Comparison of ENCODE assay signal across 1 cellular context in the genomic region with DNA sequence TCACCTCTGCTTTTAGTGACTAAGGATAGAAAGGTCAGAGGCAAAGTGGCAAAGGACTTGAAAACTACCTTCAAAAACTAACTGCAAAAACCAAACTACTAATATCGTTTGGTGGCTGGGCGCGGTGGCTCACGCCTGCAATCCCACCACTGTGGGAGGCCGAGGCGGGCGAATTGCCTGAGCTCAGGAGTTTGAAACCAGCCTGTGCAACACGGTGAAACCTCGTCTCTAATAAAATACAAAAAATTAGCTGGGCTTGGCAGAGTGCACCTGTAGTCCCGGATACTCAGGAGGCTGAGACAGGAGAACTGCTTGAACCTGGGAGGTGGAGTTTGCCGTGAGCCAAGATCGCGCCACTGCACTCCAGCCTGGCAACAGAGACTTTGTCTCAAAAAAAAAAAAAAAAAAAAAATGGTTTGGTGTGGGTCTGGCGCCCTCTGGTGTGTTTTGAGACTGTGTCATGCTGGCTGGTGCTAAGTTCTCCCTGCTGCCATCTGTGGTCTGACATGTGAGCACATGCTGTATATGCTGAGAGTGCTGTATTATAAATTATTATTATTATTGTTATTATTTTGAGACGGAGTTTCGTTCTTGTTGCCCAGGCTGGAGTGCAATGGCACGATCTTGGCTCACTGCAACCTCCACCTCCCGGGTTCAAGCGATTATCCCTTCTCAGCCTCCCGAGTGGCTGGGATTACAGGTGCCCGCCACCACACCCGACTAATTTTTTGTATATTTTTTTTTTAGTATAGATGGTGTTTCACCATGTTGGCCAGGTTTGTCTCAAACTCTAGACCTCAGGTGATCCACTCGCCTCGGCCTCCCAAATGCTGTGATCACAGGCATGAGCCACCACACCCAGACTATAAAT.
TF ChIP-seq lines count a peak whose summit lies in the region.

No MANE protein-coding gene starts in this region.

TF ChIP-seq in K562, 482 proteins besides CTCF, POLR2A, EP300 and RAD21 (continued from another document):
- TF ChIP-seq, protein P1, sequence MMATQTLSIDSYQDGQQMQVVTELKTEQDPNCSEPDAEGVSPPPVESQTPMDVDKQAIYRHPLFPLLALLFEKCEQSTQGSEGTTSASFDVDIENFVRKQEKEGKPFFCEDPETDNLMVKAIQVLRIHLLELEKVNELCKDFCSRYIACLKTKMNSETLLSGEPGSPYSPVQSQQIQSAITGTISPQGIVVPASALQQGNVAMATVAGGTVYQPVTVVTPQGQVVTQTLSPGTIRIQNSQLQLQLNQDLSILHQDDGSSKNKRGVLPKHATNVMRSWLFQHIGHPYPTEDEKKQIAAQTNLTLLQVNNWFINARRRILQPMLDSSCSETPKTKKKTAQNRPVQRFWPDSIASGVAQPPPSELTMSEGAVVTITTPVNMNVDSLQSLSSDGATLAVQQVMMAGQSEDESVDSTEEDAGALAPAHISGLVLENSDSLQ (IDR thresholded peaks at IDR 0.05) = no peak
- TF ChIP-seq, protein P2, sequence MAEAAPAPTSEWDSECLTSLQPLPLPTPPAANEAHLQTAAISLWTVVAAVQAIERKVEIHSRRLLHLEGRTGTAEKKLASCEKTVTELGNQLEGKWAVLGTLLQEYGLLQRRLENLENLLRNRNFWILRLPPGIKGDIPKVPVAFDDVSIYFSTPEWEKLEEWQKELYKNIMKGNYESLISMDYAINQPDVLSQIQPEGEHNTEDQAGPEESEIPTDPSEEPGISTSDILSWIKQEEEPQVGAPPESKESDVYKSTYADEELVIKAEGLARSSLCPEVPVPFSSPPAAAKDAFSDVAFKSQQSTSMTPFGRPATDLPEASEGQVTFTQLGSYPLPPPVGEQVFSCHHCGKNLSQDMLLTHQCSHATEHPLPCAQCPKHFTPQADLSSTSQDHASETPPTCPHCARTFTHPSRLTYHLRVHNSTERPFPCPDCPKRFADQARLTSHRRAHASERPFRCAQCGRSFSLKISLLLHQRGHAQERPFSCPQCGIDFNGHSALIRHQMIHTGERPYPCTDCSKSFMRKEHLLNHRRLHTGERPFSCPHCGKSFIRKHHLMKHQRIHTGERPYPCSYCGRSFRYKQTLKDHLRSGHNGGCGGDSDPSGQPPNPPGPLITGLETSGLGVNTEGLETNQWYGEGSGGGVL (CRISPR knock-in tag; IDR thresholded peaks at IDR 0.05) = no peak
- no peak for TF ChIP-seq CEBPB (tag; IDR thresholded peaks at IDR 0.05)
- TF ChIP-seq MAFG (tag; conservative IDR thresholded peaks at IDR 0.05) = 0 out of 2 replicates have a peak, but pooled peaks have one; percentile 11
- TF ChIP-seq RNF2 (IDR thresholded peaks at IDR 0.05) = no peak
- no peak for TF ChIP-seq TBL1XR1 (IDR thresholded peaks at IDR 0.05; ENCODE audit: low read length in 2 of 2)
- TF ChIP-seq SMARCA4 (IDR thresholded peaks at IDR 0.05) = no peak
- no peak for TF ChIP-seq RFX7 (CRISPR knock-in tag; IDR thresholded peaks at IDR 0.05)
- no peak for TF ChIP-seq ARID2 (IDR thresholded peaks at IDR 0.05)
- TF ChIP-seq HNRNPK (IDR thresholded peaks at IDR 0.05; ENCODE audit: low read depth, low read length, poor library complexity, severe bottlenecking) = no peak
- TF ChIP-seq KLF6 (CRISPR knock-in tag; IDR thresholded peaks at IDR 0.05; ENCODE audit: borderline replicate concordance) = no peak
- no peak for TF ChIP-seq RFX1 (IDR thresholded peaks at IDR 0.05)
- no peak for TF ChIP-seq ZNF79 (CRISPR knock-in tag; IDR thresholded peaks at IDR 0.05; ENCODE audit: low read depth)
- TF ChIP-seq CREM (IDR thresholded peaks at IDR 0.05; ENCODE audit: low read depth) = 0 out of 2 replicates have a peak, but pooled peaks have one; percentile 12
- no peak for TF ChIP-seq MBD2 (IDR thresholded peaks at IDR 0.05; ENCODE audit: borderline replicate concordance, low read depth)
- no peak for TF ChIP-seq ETV6 (IDR thresholded peaks at IDR 0.05; ENCODE audit: borderline replicate concordance in 1 of 2, low read depth in 2 of 2, low read length in 1 of 2)
- no peak for TF ChIP-seq ETV6 (CRISPR knock-in tag; IDR thresholded peaks at IDR 0.05; ENCODE audit: borderline replicate concordance)
- no peak for TF ChIP-seq HCFC1 (IDR thresholded peaks at IDR 0.05; ENCODE audit: low read depth, low read length)
- TF ChIP-seq CHD4 (IDR thresholded peaks at IDR 0.05; ENCODE audit: insufficient read depth, insufficient replicate concordance, low read depth, low read length, poor library complexity, severe bottlenecking) = no peak
- peak; percentile 74 for TF ChIP-seq SMC3 (conservative IDR thresholded peaks at IDR 0.05; ENCODE audit: insufficient read depth, low read depth, low read length)
- TF ChIP-seq, protein P3, sequence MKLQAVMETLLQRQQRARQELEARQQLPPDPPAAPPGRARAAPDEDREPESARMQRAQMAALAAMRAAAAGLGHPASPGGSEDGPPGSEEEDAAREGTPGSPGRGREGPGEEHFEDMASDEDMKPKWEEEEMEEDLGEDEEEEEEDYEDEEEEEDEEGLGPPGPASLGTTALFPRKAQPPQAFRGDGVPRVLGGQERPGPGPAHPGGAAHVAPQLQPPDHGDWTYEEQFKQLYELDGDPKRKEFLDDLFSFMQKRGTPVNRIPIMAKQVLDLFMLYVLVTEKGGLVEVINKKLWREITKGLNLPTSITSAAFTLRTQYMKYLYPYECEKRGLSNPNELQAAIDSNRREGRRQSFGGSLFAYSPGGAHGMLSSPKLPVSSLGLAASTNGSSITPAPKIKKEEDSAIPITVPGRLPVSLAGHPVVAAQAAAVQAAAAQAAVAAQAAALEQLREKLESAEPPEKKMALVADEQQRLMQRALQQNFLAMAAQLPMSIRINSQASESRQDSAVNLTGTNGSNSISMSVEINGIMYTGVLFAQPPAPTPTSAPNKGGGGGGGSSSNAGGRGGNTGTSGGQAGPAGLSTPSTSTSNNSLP (IDR thresholded peaks at IDR 0.05; ENCODE audit: borderline replicate concordance, low read depth, low read length) = no peak
- TF ChIP-seq ZNF197 (CRISPR knock-in tag; IDR thresholded peaks at IDR 0.05; ENCODE audit: low read depth) = no peak
- TF ChIP-seq, protein P4, sequence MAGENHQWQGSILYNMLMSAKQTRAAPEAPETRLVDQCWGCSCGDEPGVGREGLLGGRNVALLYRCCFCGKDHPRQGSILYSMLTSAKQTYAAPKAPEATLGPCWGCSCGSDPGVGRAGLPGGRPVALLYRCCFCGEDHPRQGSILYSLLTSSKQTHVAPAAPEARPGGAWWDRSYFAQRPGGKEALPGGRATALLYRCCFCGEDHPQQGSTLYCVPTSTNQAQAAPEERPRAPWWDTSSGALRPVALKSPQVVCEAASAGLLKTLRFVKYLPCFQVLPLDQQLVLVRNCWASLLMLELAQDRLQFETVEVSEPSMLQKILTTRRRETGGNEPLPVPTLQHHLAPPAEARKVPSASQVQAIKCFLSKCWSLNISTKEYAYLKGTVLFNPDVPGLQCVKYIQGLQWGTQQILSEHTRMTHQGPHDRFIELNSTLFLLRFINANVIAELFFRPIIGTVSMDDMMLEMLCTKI (IDR thresholded peaks at IDR 0.05; ENCODE audit: partially characterized antibody) = no peak
- TF ChIP-seq ZNF408 (CRISPR knock-in tag; IDR thresholded peaks at IDR 0.05; ENCODE audit: low read depth) = no peak
- no peak for TF ChIP-seq EWSR1 (IDR thresholded peaks at IDR 0.05; ENCODE audit: borderline replicate concordance, low read depth, partially characterized antibody)
- TF ChIP-seq ZNF395 (CRISPR knock-in tag; IDR thresholded peaks at IDR 0.05) = no peak
- no peak for TF ChIP-seq STAT5B (CRISPR knock-in tag; IDR thresholded peaks at IDR 0.05)
- no peak for TF ChIP-seq ZNF277 (CRISPR knock-in tag; IDR thresholded peaks at IDR 0.05; ENCODE audit: borderline replicate concordance)
- TF ChIP-seq ARNT (IDR thresholded peaks at IDR 0.05) = no peak
- TF ChIP-seq, protein P5, sequence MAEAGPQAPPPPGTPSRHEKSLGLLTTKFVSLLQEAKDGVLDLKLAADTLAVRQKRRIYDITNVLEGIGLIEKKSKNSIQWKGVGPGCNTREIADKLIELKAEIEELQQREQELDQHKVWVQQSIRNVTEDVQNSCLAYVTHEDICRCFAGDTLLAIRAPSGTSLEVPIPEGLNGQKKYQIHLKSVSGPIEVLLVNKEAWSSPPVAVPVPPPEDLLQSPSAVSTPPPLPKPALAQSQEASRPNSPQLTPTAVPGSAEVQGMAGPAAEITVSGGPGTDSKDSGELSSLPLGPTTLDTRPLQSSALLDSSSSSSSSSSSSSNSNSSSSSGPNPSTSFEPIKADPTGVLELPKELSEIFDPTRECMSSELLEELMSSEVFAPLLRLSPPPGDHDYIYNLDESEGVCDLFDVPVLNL (CRISPR knock-in tag; IDR thresholded peaks at IDR 0.05; ENCODE audit: low read depth) = no peak
- no peak for TF ChIP-seq BRCA1 (IDR thresholded peaks at IDR 0.05)
- no peak for TF ChIP-seq BRCA1 (CRISPR knock-in tag; IDR thresholded peaks at IDR 0.05)
- TF ChIP-seq POLR2AphosphoS2 (IDR thresholded peaks at IDR 0.05; ENCODE audit: low read length) = no peak
- no peak for TF ChIP-seq KAT8 (IDR thresholded peaks at IDR 0.05; ENCODE audit: low read depth)
- peak; percentile 98 for TF ChIP-seq ZNF384 (IDR thresholded peaks at IDR 0.05; ENCODE audit: low read depth, low read length)
- TF ChIP-seq BRD4 (IDR thresholded peaks at IDR 0.05) = no peak
- TF ChIP-seq, protein P6, sequence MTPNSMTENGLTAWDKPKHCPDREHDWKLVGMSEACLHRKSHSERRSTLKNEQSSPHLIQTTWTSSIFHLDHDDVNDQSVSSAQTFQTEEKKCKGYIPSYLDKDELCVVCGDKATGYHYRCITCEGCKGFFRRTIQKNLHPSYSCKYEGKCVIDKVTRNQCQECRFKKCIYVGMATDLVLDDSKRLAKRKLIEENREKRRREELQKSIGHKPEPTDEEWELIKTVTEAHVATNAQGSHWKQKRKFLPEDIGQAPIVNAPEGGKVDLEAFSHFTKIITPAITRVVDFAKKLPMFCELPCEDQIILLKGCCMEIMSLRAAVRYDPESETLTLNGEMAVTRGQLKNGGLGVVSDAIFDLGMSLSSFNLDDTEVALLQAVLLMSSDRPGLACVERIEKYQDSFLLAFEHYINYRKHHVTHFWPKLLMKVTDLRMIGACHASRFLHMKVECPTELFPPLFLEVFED (CRISPR knock-in tag; conservative IDR thresholded peaks at IDR 0.05) = no peak
- no peak for TF ChIP-seq BMI1 (IDR thresholded peaks at IDR 0.05; ENCODE audit: low read length)
- no peak for TF ChIP-seq POU5F1 (IDR thresholded peaks at IDR 0.05; ENCODE audit: borderline replicate concordance, low read depth, low read length, partially characterized antibody)
- TF ChIP-seq GATA2 (CRISPR knock-in tag; IDR thresholded peaks at IDR 0.05) = no peak
- TF ChIP-seq ZBTB17 (CRISPR knock-in tag; IDR thresholded peaks at IDR 0.05) = no peak
TF ChIP-seq in K562: peak in this region for 6.
